In genomic region chr3:131454501-131454900, GRCh38 we compare ENCODE assay signal across 18 cellular contexts. TPM values are rescaled to one million over a fixed set of nuclear protein-coding genes. Genes with fewer than 3 reads are reported as not detected.
A peak's percentile ranks its signal among the peaks of the same experiment; 100 is the strongest.
DNase-seq lines count a peak whose midpoint lies in the region; ATAC-seq and TF ChIP-seq lines count a peak whose summit lies in the region.
"Had no signal": no experiment of that assay in that cellular context is flagged by ENCODE, and none has a peak within 500 bp of the region (broad histone marks: within the 10 kb centered on the region; RNA-seq: fewer than 3 reads in every experiment).

No MANE protein-coding gene starts in this region.

- in situ Hi-C loops in astrocyte of the spinal cord (cut with HindIII; ENCODE audit: low sequenced_read_pairs) = no loop called here

- H3K27me3 ChIP-seq in foreskin keratinocyte (no peaks in the 10 kb centered on the region), Karpas-422 (ENCODE audit: low read length) (no peaks in the 10 kb centered on the region), adrenal gland (no peaks in the 10 kb centered on the region)

- H3K9me3 ChIP-seq in Karpas-422 (ENCODE audit: low read length) (no peaks in the 10 kb centered on the region), adrenal gland (replicated peaks in 1 of 3) (no peaks in the 10 kb centered on the region)

- intact Hi-C loops in Right ventricle myocardium inferior (cut with DNase I) (no loop called here), adrenal gland (cut with DNase I) (no loop called here)

- no peaks in the 10 kb centered on the region for H3K4me1 ChIP-seq in foreskin keratinocyte
- H3K4me1 ChIP-seq in Karpas-422 (ENCODE audit: low read length) = no peaks in the 10 kb centered on the region
- no peaks in the 10 kb centered on the region for H3K4me1 ChIP-seq in adrenal gland (replicated peaks in 1 of 2)

- H3K4me3 ChIP-seq in astrocyte of the spinal cord (ENCODE audit: low read depth, low read length) (no peak overlapping the region), Karpas-422 (ENCODE audit: low read length) (no peak overlapping the region), adrenal gland (no peak overlapping the region)

- no peaks in the 10 kb centered on the region for H3K79me2 ChIP-seq in Karpas-422 (ENCODE audit: low read length)

- DNase-seq in AG08395 (ENCODE audit: low spot score) (peak; percentile 7), HPDE6-E6E7 (ENCODE audit: extremely low spot score) (peak; percentile 7), astrocyte of the spinal cord (ENCODE audit: low read depth, low spot score) (peak; percentile 30), foreskin keratinocyte (peak; percentile 37 to 63), Right ventricle myocardium inferior (ENCODE audit: missing footprints) (no peak), Karpas-422 (no peak), NCI-H1417 (lab: John Stamatoyannopoulos, UW) (no peak), adrenal gland (no peak)
- DNase-seq: activated CD4-positive, alpha-beta T cell treated with anti-CD3 and anti-CD28 coated beads, Interleukin-2, amount 50 U/mL, for 48 hours; activated T-cell treated with anti-CD3 and anti-CD28 coated beads, Interleukin-2, amount 50 U/mL, for 4 hours; central memory CD4-positive, alpha-beta T cell; immature natural killer cell; NCI-H2029; NCI-H748 treated with DMSO at 0.1 percent for 48 hours; stimulated activated naive CD4-positive, alpha-beta T cell treated with Interleukin-2 at 50 U/mL for 16 hours had no signal

- TF ChIP-seq POLR2A in adrenal gland (IDR thresholded peaks at IDR 0.05) = no peak

- no peaks in the 10 kb centered on the region for H3K9me2 ChIP-seq in Karpas-422 (replicated peaks; ENCODE audit: insufficient read depth, low read length)

- ATAC-seq in foreskin keratinocyte (peak; percentile 84), Right ventricle myocardium inferior (no peak)
- ATAC-seq: activated naive CD4-positive, alpha-beta T cell treated with anti-CD3 and anti-CD28 coated beads, Interleukin-2, amount 50 U/mL, for 72 hours; activated T-cell treated with anti-CD3 and anti-CD28 coated beads, Interleukin-2, amount 50 U/mL, for 4 hours; natural killer cell treated with Interleukin-12 subunit alpha and Interleukin-12 subunit beta and Interleukin-15 and Interleukin-18, amount 100 ng/mL, for 72 hours; Panc1 had no signal

- H3K4me2 ChIP-seq in Karpas-422 (ENCODE audit: low read depth, low read length, poor library complexity, severe bottlenecking) = no peak overlapping the region

- no peaks in the 10 kb centered on the region for H3K36me3 ChIP-seq in Karpas-422 (ENCODE audit: insufficient read depth, low read length)
- no peaks in the 10 kb centered on the region for H3K36me3 ChIP-seq in adrenal gland (replicated peaks in 1 of 2)

- no peak overlapping the region for H2AFZ ChIP-seq in Karpas-422 (ENCODE audit: low read length)

- H3K27ac ChIP-seq in foreskin keratinocyte (no peak overlapping the region), Karpas-422 (ENCODE audit: low read length) (no peak overlapping the region), adrenal gland (no peak overlapping the region)

- TF ChIP-seq CTCF in astrocyte of the spinal cord (IDR thresholded peaks at IDR 0.05; ENCODE audit: low read depth, low read length) = no peak
- TF ChIP-seq CTCF in foreskin keratinocyte (conservative IDR thresholded peaks at IDR 0.05) = no peak
- TF ChIP-seq CTCF in adrenal gland (IDR thresholded peaks at IDR 0.05) = no peak

- no peaks in the 10 kb centered on the region for H4K20me1 ChIP-seq in Karpas-422 (ENCODE audit: insufficient read depth, low read depth, low read length)

- no peak overlapping the region for H3K9ac ChIP-seq in Karpas-422 (ENCODE audit: low read length)

RNA-seq across cellular contexts. Expression of gene MRPL3, which starts 48.3 kb away (rescaled TPM):
- total RNA-seq in foreskin keratinocyte = 141 and 157 TPM in 2 replicates
- polyA plus RNA-seq in foreskin keratinocyte = 104 and 129 TPM in 2 replicates
- total RNA-seq in Right ventricle myocardium inferior = 61.4 TPM
- total RNA-seq in Karpas-422 (2014; rRNA removed; shearing (Covaris generic); ENCODE audit: low replicate concordance) = 150 and 156 TPM in 2 replicates
- 10 to 100 TPM; 48.4 to 96.1 (median 70.6) TPM for total RNA-seq in adrenal gland
- polyA plus RNA-seq in adrenal gland = 100 to 1,000 TPM in 1 of 3 donors, 10 to 100 TPM in 2; 50.0 to 195 (median 62.6) TPM

Comparison
In these comparisons a context has a peak if more than half of its experiments do, and no peak if none do; other contexts are left out.
1. DNase-seq: peak in AG08395 (single experiment), HPDE6-E6E7 (single experiment), astrocyte of the spinal cord (single experiment) and foreskin keratinocyte (2 of 2); none in Right ventricle myocardium inferior (single experiment), Karpas-422 (single experiment), NCI-H1417 (0 of 3) and adrenal gland (0 of 7).